9 cellular contexts compared by ENCODE assay signal in genomic region chr7:151271699-151272355, GRCh38. TPM values are rescaled to one million over a fixed set of nuclear protein-coding genes. Genes with fewer than 3 reads are reported as not detected.
A peak's percentile ranks its signal among the peaks of the same experiment; 100 is the strongest.
DNase-seq lines count a peak whose midpoint lies in the region; ATAC-seq and TF ChIP-seq lines count a peak whose summit lies in the region.
"Had no signal": no experiment of that assay in that cellular context is flagged by ENCODE, and none has a peak within 500 bp of the region (broad histone marks: within the 10 kb centered on the region; RNA-seq: fewer than 3 reads in every experiment).

No MANE protein-coding gene starts in this region.

- TF ChIP-seq CTCF in right lobe of liver (IDR thresholded peaks at IDR 0.05) (no peak), thyroid gland (IDR thresholded peaks at IDR 0.05) (no peak), esophagus muscularis mucosa (IDR thresholded peaks at IDR 0.05) (no peak)

- no peaks in the 10 kb centered on the region for H3K9me3 Mint-ChIP-seq in activated naive CD8-positive, alpha-beta T cell treated with anti-CD3 and anti-CD28 coated beads, Interleukin-2, amount 10 ng/mL, durations not matched to agents 7 days and 5 days
- H3K9me3 Mint-ChIP-seq: memory B cell had no signal

- no peaks in the 10 kb centered on the region for H3K9me3 ChIP-seq in right lobe of liver
- H3K9me3 ChIP-seq in thyroid gland = no peaks in the 10 kb centered on the region
- H3K9me3 ChIP-seq in esophagus muscularis mucosa = no peaks in the 10 kb centered on the region

- intact Hi-C loops in right lobe of liver (cut with DNase I) (no loop called here), thyroid gland (cut with DNase I) (no loop called here), esophagus muscularis mucosa (cut with DNase I) (no loop called here)

- TF ChIP-seq POLR2A in right lobe of liver (IDR thresholded peaks at IDR 0.05) = no peak
- TF ChIP-seq POLR2A in thyroid gland (IDR thresholded peaks at IDR 0.05) = no peak
- TF ChIP-seq POLR2A in esophagus muscularis mucosa (IDR thresholded peaks at IDR 0.05; ENCODE audit: low read depth) = no peak

- H3K27me3 ChIP-seq in right lobe of liver = no peaks in the 10 kb centered on the region
- no peaks in the 10 kb centered on the region for H3K27me3 ChIP-seq in thyroid gland
- no peaks in the 10 kb centered on the region for H3K27me3 ChIP-seq in esophagus muscularis mucosa
- H3K27me3 ChIP-seq: cardiac muscle cell had no signal

- H3K27me3 Mint-ChIP-seq in activated naive CD8-positive, alpha-beta T cell treated with anti-CD3 and anti-CD28 coated beads, Interleukin-2, amount 10 ng/mL, durations not matched to agents 7 days and 5 days = no peaks in the 10 kb centered on the region

- WGBS in right lobe of liver (ENCODE audit: insufficient coverage, low coverage, low lambda C conversion rate, missing lambda C conversion rate) = 29% methylated on average over 6 of the region's 7 CpGs
- 49 to 57% methylated on average over 7 of the region's 7 CpGs for WGBS in thyroid gland, 2 donors
- WGBS in esophagus muscularis mucosa = 59% methylated on average over 7 of the region's 7 CpGs

- DNase-seq in Jurkat, Clone E6-1 (ENCODE audit: low read depth, low spot score) = peak; percentile 78
- DNase-seq in activated naive CD8-positive, alpha-beta T cell treated with anti-CD3 and anti-CD28 coated beads, Interleukin-2, amount 10 ng/mL, durations not matched to agents 7 days and 5 days = no peak
- DNase-seq in right lobe of liver (peak in 1 of 3 donors; percentile 48), thyroid gland (peak; percentile 48 to 55), NCI-H2029 (lab: John Stamatoyannopoulos, UW) (no peak), esophagus muscularis mucosa (ENCODE audit: extremely low spot score) (no peak)

- no peak overlapping the region for H3K27ac ChIP-seq in right lobe of liver
- peak overlapping the region in 1 of 3 donors; percentile 7 for H3K27ac ChIP-seq in thyroid gland
- peak overlapping the region in 2 of 4 donors; percentile 7 to 13 for H3K27ac ChIP-seq in esophagus muscularis mucosa (replicated peaks in 1 of 4)
- H3K27ac ChIP-seq: cardiac muscle cell had no signal

- H3K4me1 Mint-ChIP-seq in activated naive CD8-positive, alpha-beta T cell treated with anti-CD3 and anti-CD28 coated beads, Interleukin-2, amount 10 ng/mL, durations not matched to agents 7 days and 5 days = peaks cover 21% of the 10 kb centered on the region

- H3K36me3 ChIP-seq in right lobe of liver (no peaks in the 10 kb centered on the region), thyroid gland (no peaks in the 10 kb centered on the region), esophagus muscularis mucosa (peaks cover 0 to 8% (median 0%) of the 10 kb centered on the region in 4 donors)
- H3K36me3 ChIP-seq: cardiac muscle cell had no signal

- H3K4me1 ChIP-seq in right lobe of liver = peaks cover 0 to 12% (median 0%) of the 10 kb centered on the region in 4 donors
- peaks cover 6 to 21% of the 10 kb centered on the region in 2 donors for H3K4me1 ChIP-seq in thyroid gland
- peaks cover 0 to 38% (median 22%) of the 10 kb centered on the region in 4 donors for H3K4me1 ChIP-seq in esophagus muscularis mucosa

- POLR2A ChIA-PET in activated naive CD8-positive, alpha-beta T cell treated with anti-CD3 and anti-CD28 coated beads, Interleukin-2, amount 10 ng/mL, durations not matched to agents 7 days and 5 days (lab: Charles Lee) = no interaction called here

- H3K36me3 Mint-ChIP-seq in activated naive CD8-positive, alpha-beta T cell treated with anti-CD3 and anti-CD28 coated beads, Interleukin-2, amount 10 ng/mL, durations not matched to agents 7 days and 5 days = no peaks in the 10 kb centered on the region
- H3K36me3 Mint-ChIP-seq: memory B cell had no signal

- H3K27ac Mint-ChIP-seq in activated naive CD8-positive, alpha-beta T cell treated with anti-CD3 and anti-CD28 coated beads, Interleukin-2, amount 10 ng/mL, durations not matched to agents 7 days and 5 days = peak overlapping the region; percentile 0
- H3K27ac Mint-ChIP-seq: memory B cell had no signal

- no peak overlapping the region for H3K4me3 Mint-ChIP-seq in activated naive CD8-positive, alpha-beta T cell treated with anti-CD3 and anti-CD28 coated beads, Interleukin-2, amount 10 ng/mL, durations not matched to agents 7 days and 5 days
- H3K4me3 Mint-ChIP-seq: memory B cell had no signal

- ATAC-seq in activated naive CD8-positive, alpha-beta T cell treated with anti-CD3 and anti-CD28 coated beads, Interleukin-2, amount 10 ng/mL, durations not matched to agents 7 days and 5 days (ENCODE audit: low read depth) = peak; percentile 57
- peak; percentile 50 to 88 (median 82) for ATAC-seq in right lobe of liver
- no peak for ATAC-seq in HG02798 (IDR thresholded peaks at IDR 0.05; ENCODE audit: poor library complexity, unreplicated experiment)

- no peak overlapping the region for H3K4me3 ChIP-seq in Jurkat, Clone E6-1 (ENCODE audit: low read length)
- no peak overlapping the region for H3K4me3 ChIP-seq in right lobe of liver
- H3K4me3 ChIP-seq in thyroid gland (replicated peaks in 1 of 3) = no peak overlapping the region
- H3K4me3 ChIP-seq in esophagus muscularis mucosa = no peak overlapping the region
- H3K4me3 ChIP-seq: cardiac muscle cell had no signal

- no peak for TF ChIP-seq EP300 in esophagus muscularis mucosa (IDR thresholded peaks at IDR 0.05)

RNA-seq across cellular contexts. Expression of gene SMARCD3, which starts 23.3 kb away (rescaled TPM):
- 65.7 TPM for polyA plus RNA-seq in Jurkat, Clone E6-1 (2012; ENCODE audit: insufficient read depth, insufficient read length)
- 10 to 100 TPM in 1 of 2 experiments, 1 to 10 TPM in 1; 7.8 to 12.6 TPM for total RNA-seq in activated naive CD8-positive, alpha-beta T cell treated with anti-CD3 and anti-CD28 coated beads, Interleukin-2, amount 10 ng/mL, durations not matched to agents 7 days and 5 days
- 1 to 10 TPM; 2.4 to 7.3 (median 2.7) TPM for total RNA-seq in right lobe of liver
- total RNA-seq in thyroid gland = 10 to 100 TPM; 42.2 to 56.7 (median 47.2) TPM
- 10 to 100 TPM; 25.3 to 43.4 (median 40.6) TPM for total RNA-seq in esophagus muscularis mucosa

RNA-seq across cellular contexts. Expression of gene CHPF2, which starts 39.5 kb away (rescaled TPM):
- polyA plus RNA-seq in Jurkat, Clone E6-1 (2012; ENCODE audit: insufficient read depth, insufficient read length) = 15.8 TPM
- 10 to 100 TPM; 44.3 to 48.4 TPM for total RNA-seq in activated naive CD8-positive, alpha-beta T cell treated with anti-CD3 and anti-CD28 coated beads, Interleukin-2, amount 10 ng/mL, durations not matched to agents 7 days and 5 days
- total RNA-seq in right lobe of liver (10 to 100 TPM; 11.9 to 20.7 (median 17.7) TPM), thyroid gland (10 to 100 TPM; 33.9 to 82.4 (median 58.7) TPM), esophagus muscularis mucosa (10 to 100 TPM; 23.7 to 39.4 (median 26.8) TPM)

RNA-seq across cellular contexts. Expression of gene ABCF2, which starts 44.8 kb away (rescaled TPM):
- 55.4 TPM for polyA plus RNA-seq in Jurkat, Clone E6-1 (2012; ENCODE audit: insufficient read depth, insufficient read length)
- total RNA-seq in activated naive CD8-positive, alpha-beta T cell treated with anti-CD3 and anti-CD28 coated beads, Interleukin-2, amount 10 ng/mL, durations not matched to agents 7 days and 5 days = 10 to 100 TPM; 29.5 to 31.2 TPM
- total RNA-seq in right lobe of liver (10 to 100 TPM in 4 of 6 experiments, 1 to 10 TPM in 2; 7.3 to 22.3 (median 11.4) TPM), thyroid gland (10 to 100 TPM; 23.8 to 39.4 (median 34.1) TPM), esophagus muscularis mucosa (10 to 100 TPM; 33.8 to 53.2 (median 39.0) TPM)

Comparison
In these comparisons a context has a peak if more than half of its experiments do, and no peak if none do; other contexts are left out.
1. DNase-seq: peak in Jurkat, Clone E6-1 (single experiment) and thyroid gland (2 of 2); none in activated naive CD8-positive, alpha-beta T cell treated with anti-CD3 and anti-CD28 coated beads, Interleukin-2, amount 10 ng/mL, durations not matched to agents 7 days and 5 days (single experiment), NCI-H2029 (single experiment) and esophagus muscularis mucosa (single experiment).